ENCODE assay signal across 19 cellular contexts in genomic region chr3:24506966-24507775, GRCh38. TPM values are rescaled to one million over a fixed set of nuclear protein-coding genes. Genes with fewer than 3 reads are reported as not detected.
DNase-seq lines count a peak whose midpoint lies in the region; ATAC-seq, FAIRE-seq and TF ChIP-seq lines count a peak whose summit lies in the region.
"Had no signal": no experiment of that assay in that cellular context is flagged by ENCODE, and none has a peak within 500 bp of the region (broad histone marks: within the 10 kb centered on the region; RNA-seq: fewer than 3 reads in every experiment).

No MANE protein-coding gene starts in this region.

- H3K79me1 ChIP-seq in mesenchymal stem cell (replicated peaks; ENCODE audit: low read length, poor library complexity, severe bottlenecking): no peaks in the 10 kb centered on the region

- no peaks in the 10 kb centered on the region for H3K9me3 Mint-ChIP-seq in MCF 10A (ENCODE audit: unreplicated experiment)
- H3K9me3 Mint-ChIP-seq in natural killer cell treated with Interleukin-12 subunit alpha and Interleukin-12 subunit beta and Interleukin-15 and Interleukin-18, amount 100 ng/mL, for 72 hours: peaks cover 3% of the 10 kb centered on the region
- H3K9me3 Mint-ChIP-seq: GM23338, nephron had no signal

- no peak for TF ChIP-seq CTCF in MCF 10A (IDR thresholded peaks at IDR 0.05; ENCODE audit: unreplicated experiment)
- no peak for TF ChIP-seq CTCF in breast epithelium (IDR thresholded peaks at IDR 0.05)

- POLR2A ChIA-PET in MCF 10A (lab: Yijun Ruan, JAX): no interaction called here

- H3K27me3 ChIP-seq in breast epithelium (no peaks in the 10 kb centered on the region), mesenchymal stem cell (ENCODE audit: control insufficient read depth in 1 of 2, insufficient read depth in 1 of 2, low read length in 2 of 2) (no peaks in the 10 kb centered on the region)
- H3K27me3 ChIP-seq: testis had no signal

- no TSS peak for BruUV-seq in MCF 10A (replicated peaks; lab: Mats Ljungman, UMichigan)

- peak overlapping the region; percentile 40 for H3K9ac ChIP-seq in mesenchymal stem cell (ENCODE audit: low read length)

- no peak overlapping the region for H2AK5ac ChIP-seq in mesenchymal stem cell (ENCODE audit: low read length, severe bottlenecking)

- H3K9me3 ChIP-seq in breast epithelium (no peaks in the 10 kb centered on the region), mesenchymal stem cell (ENCODE audit: control insufficient read depth, low read length) (no peaks in the 10 kb centered on the region)
- H3K9me3 ChIP-seq: prostate gland, testis had no signal

- DNase-seq in MCF 10A (ENCODE audit: unreplicated experiment) (no peak), breast epithelium (ENCODE audit: low spot score in 2 of 2) (no peak), mesenchymal stem cell (no peak), NCI-H1417 (lab: John Stamatoyannopoulos, UW) (no peak)
- DNase-seq in natural killer cell treated with Interleukin-12 subunit alpha and Interleukin-12 subunit beta and Interleukin-15 and Interleukin-18, amount 100 ng/mL, for 72 hours (ENCODE audit: low spot score): no peak
- DNase-seq: activated CD4-positive, alpha-beta T cell treated with anti-CD3 and anti-CD28 coated beads, Interleukin-2, amount 50 U/mL, for 1 hour; activated naive CD4-positive, alpha-beta T cell; DMS153; head of caudate nucleus; SW 1271; testis had no signal

- ATAC-seq in GM18502 (IDR thresholded peaks at IDR 0.05; ENCODE audit: poor library complexity, unreplicated experiment) (no peak), GM18511 (IDR thresholded peaks at IDR 0.05; ENCODE audit: unreplicated experiment) (no peak)
- ATAC-seq in natural killer cell treated with Interleukin-12 subunit alpha and Interleukin-12 subunit beta and Interleukin-15 and Interleukin-18, amount 100 ng/mL, for 72 hours: no peak
- ATAC-seq: GM23338 had no signal

- no peak overlapping the region for H2BK120ac ChIP-seq in mesenchymal stem cell (ENCODE audit: low read depth, low read length)

- peak overlapping the region; percentile 50 for H3K27ac Mint-ChIP-seq in MCF 10A (ENCODE audit: low read depth, unreplicated experiment)
- no peak overlapping the region for H3K27ac Mint-ChIP-seq in natural killer cell treated with Interleukin-12 subunit alpha and Interleukin-12 subunit beta and Interleukin-15 and Interleukin-18, amount 100 ng/mL, for 72 hours
- H3K27ac Mint-ChIP-seq: GM23338, nephron had no signal

- no peak overlapping the region for H2BK5ac ChIP-seq in mesenchymal stem cell (ENCODE audit: low read depth, low read length, poor library complexity, severe bottlenecking)

- 97% methylated on average over 3 of the region's 3 CpGs for WGBS in mesenchymal stem cell

- H3K36me3 ChIP-seq in breast epithelium (no peaks in the 10 kb centered on the region), mesenchymal stem cell (ENCODE audit: control insufficient read depth in 1 of 2, insufficient read depth in 2 of 2, low read depth in 1 of 2, low read length in 2 of 2) (no peaks in the 10 kb centered on the region)
- H3K36me3 ChIP-seq: prostate gland had no signal

- no peak overlapping the region for H2BK12ac ChIP-seq in mesenchymal stem cell (ENCODE audit: low read length in 2 of 2)

- no peak overlapping the region for H4K91ac ChIP-seq in mesenchymal stem cell (ENCODE audit: low read length)

- H4K8ac ChIP-seq in mesenchymal stem cell (ENCODE audit: low read length): no peak overlapping the region

- no peak overlapping the region for H3K4ac ChIP-seq in mesenchymal stem cell (ENCODE audit: low read depth in 1 of 2, low read length in 2 of 2)

- H3K36me3 Mint-ChIP-seq in MCF 10A (ENCODE audit: insufficient read depth, unreplicated experiment): no peaks in the 10 kb centered on the region
- H3K36me3 Mint-ChIP-seq in natural killer cell treated with Interleukin-12 subunit alpha and Interleukin-12 subunit beta and Interleukin-15 and Interleukin-18, amount 100 ng/mL, for 72 hours: no peaks in the 10 kb centered on the region

- CTCF ChIA-PET in MCF 10A (lab: Yijun Ruan, JAX): no interaction called here

- no peak overlapping the region for H2BK15ac ChIP-seq in mesenchymal stem cell (ENCODE audit: low read depth, poor library complexity, severe bottlenecking)

- H3K14ac ChIP-seq in mesenchymal stem cell (ENCODE audit: low read length in 2 of 2): no peak overlapping the region

- H3K4me1 ChIP-seq in breast epithelium: no peaks in the 10 kb centered on the region
- no peaks in the 10 kb centered on the region for H3K4me1 ChIP-seq in mesenchymal stem cell (ENCODE audit: control insufficient read depth, insufficient read depth, low read depth, low read length)
- H3K4me1 ChIP-seq: prostate gland, testis had no signal

- no peaks in the 10 kb centered on the region for H3K27me3 Mint-ChIP-seq in MCF 10A (ENCODE audit: insufficient read depth, unreplicated experiment)
- H3K27me3 Mint-ChIP-seq in natural killer cell treated with Interleukin-12 subunit alpha and Interleukin-12 subunit beta and Interleukin-15 and Interleukin-18, amount 100 ng/mL, for 72 hours: peaks cover 0 to 7% of the 10 kb centered on the region in 2 donors

- no peak overlapping the region for H3K4me3 Mint-ChIP-seq in MCF 10A (ENCODE audit: unreplicated experiment)
- no peak overlapping the region for H3K4me3 Mint-ChIP-seq in natural killer cell treated with Interleukin-12 subunit alpha and Interleukin-12 subunit beta and Interleukin-15 and Interleukin-18, amount 100 ng/mL, for 72 hours
- H3K4me3 Mint-ChIP-seq: GM23338, nephron had no signal

- H2AFZ ChIP-seq in mesenchymal stem cell (ENCODE audit: low read depth, low read length): no peak overlapping the region
- H2AFZ ChIP-seq: GM23338 had no signal

- intact Hi-C loops in MCF 10A (cut with micrococcal nuclease): no loop called here
- intact Hi-C loops in breast epithelium (cut with DNase I; ENCODE audit: low total_unique reads): no loop called here

- no peak overlapping the region for H3K4me3 ChIP-seq in breast epithelium
- no peak overlapping the region for H3K4me3 ChIP-seq in mesenchymal stem cell (ENCODE audit: insufficient read depth in 1 of 2, low read depth in 1 of 2, low read length in 2 of 2)
- H3K4me3 ChIP-seq: GM23338, prostate gland, testis had no signal

- FAIRE-seq in endometrium (lab: Jason Lieb, UNC): peak; percentile 96

- no peak overlapping the region for H3K27ac ChIP-seq in breast epithelium
- no peak overlapping the region for H3K27ac ChIP-seq in mesenchymal stem cell (ENCODE audit: low read length, poor library complexity, severe bottlenecking)
- H3K27ac ChIP-seq: 22Rv1, C4-2B, prostate gland, testis had no signal

- peaks cover 13% of the 10 kb centered on the region for H3K4me1 Mint-ChIP-seq in MCF 10A (ENCODE audit: insufficient read depth, unreplicated experiment)
- peaks cover 0 to 9% of the 10 kb centered on the region in 2 donors for H3K4me1 Mint-ChIP-seq in natural killer cell treated with Interleukin-12 subunit alpha and Interleukin-12 subunit beta and Interleukin-15 and Interleukin-18, amount 100 ng/mL, for 72 hours (ENCODE audit: low read depth in 2 of 2)
- H3K4me1 Mint-ChIP-seq: nephron had no signal

- H3K4me2 ChIP-seq in mesenchymal stem cell (ENCODE audit: low read length, poor library complexity, severe bottlenecking): no peak overlapping the region
- H3K4me2 ChIP-seq: GM23338 had no signal

- no peak overlapping the region for H3K23ac ChIP-seq in mesenchymal stem cell (ENCODE audit: low read length in 2 of 2)

- no peak overlapping the region for H3K18ac ChIP-seq in mesenchymal stem cell (ENCODE audit: low read depth in 1 of 2, low read length in 2 of 2)

- TF ChIP-seq POLR2A in breast epithelium (IDR thresholded peaks at IDR 0.05): no peak

RNA-seq across cellular contexts. Expression of gene THRB, which starts 12.5 kb away (rescaled TPM):
- total RNA-seq in MCF 10A (2022) (3.8 and 4.2 TPM in 2 replicates), breast epithelium (10 to 100 TPM; 29.8 to 40.2 (median 39.2) TPM)
- 5.1 TPM for polyA plus RNA-seq in mesenchymal stem cell (2013, experiment 1 of 2)
- 4.9 TPM for polyA plus RNA-seq in mesenchymal stem cell (2013, experiment 2 of 2)
- under 1 TPM in 1 of 2 donors, not detected in 1; 0.22 TPM for total RNA-seq in natural killer cell treated with Interleukin-12 subunit alpha and Interleukin-12 subunit beta and Interleukin-15 and Interleukin-18, amount 100 ng/mL, for 72 hours
